Comparison of ENCODE assay signal across 8 cellular contexts in genomic region chr13:97369269-97369893, GRCh38.
DNase-seq lines count a peak whose midpoint lies in the region; ATAC-seq and TF ChIP-seq lines count a peak whose summit lies in the region.

No MANE protein-coding gene starts in this region.

- H3K36me3 ChIP-seq in parathyroid adenoma (ENCODE audit: control insufficient read depth, insufficient read depth, low read length) = no peaks in the 10 kb centered on the region

- H3K4me1 ChIP-seq in parathyroid adenoma = no peaks in the 10 kb centered on the region

- H3K27me3 ChIP-seq in HL-60 (ENCODE audit: insufficient read depth, poor library complexity, severe bottlenecking) (no peaks in the 10 kb centered on the region), parathyroid adenoma (ENCODE audit: control insufficient read depth, insufficient read depth, low read length) (no peaks in the 10 kb centered on the region)

- H3K4me3 ChIP-seq in HL-60 (replicated peaks; ENCODE audit: insufficient read depth, low read length) = 0 out of 2 replicates have a peak overlapping the region, but pooled peaks have one; percentile 0
- H3K4me3 ChIP-seq in choroid plexus epithelial cell (ENCODE audit: low read depth, low read length) = peak overlapping the region; percentile 39
- peak overlapping the region; percentile 46 for H3K4me3 ChIP-seq in parathyroid adenoma (ENCODE audit: low read depth, low read length)

- ATAC-seq in GM21390 (IDR thresholded peaks at IDR 0.05; ENCODE audit: unreplicated experiment) = peak; percentile 70

- TF ChIP-seq CTCF in GM10248 (IDR thresholded peaks at IDR 0.05; ENCODE audit: control extremely low read depth, extremely low read depth, low read depth, missing control alignments) = no peak
- no peak for TF ChIP-seq CTCF in HL-60 (IDR thresholded peaks at IDR 0.05; ENCODE audit: insufficient read depth, low read length)
- no peak for TF ChIP-seq CTCF in choroid plexus epithelial cell (conservative IDR thresholded peaks at IDR 0.05; ENCODE audit: low read depth, low read length)
- no peak for TF ChIP-seq CTCF in parathyroid adenoma (IDR thresholded peaks at IDR 0.05)

- H2AFZ ChIP-seq in parathyroid adenoma = peak overlapping the region; percentile 63

- DNase-seq in GM10248 (ENCODE audit: extremely low spot score) (peak; percentile 30), HL-60 (ENCODE audit: low read depth in 1 of 2, low spot score in 1 of 2) (no peak), choroid plexus epithelial cell (ENCODE audit: low read depth) (peak; percentile 48), mucosa of gallbladder (ENCODE audit: low spot score) (no peak), SKM-1 (lab: John Stamatoyannopoulos, UW; ENCODE audit: unreplicated experiment) (no peak)
- DNase-seq in stimulated activated CD4-positive, alpha-beta T cell treated with anti-CD3 and anti-CD28 coated beads, Interleukin-1b, Interleukin-23, amount 100 ng/mL, for 48 hours = no peak

- POLR2A ChIA-PET in GM10248 (lab: Yijun Ruan, JAX) = no interaction called here

- H3K4me2 ChIP-seq in parathyroid adenoma (ENCODE audit: low read length) = peak overlapping the region; percentile 59

- H3K79me2 ChIP-seq in parathyroid adenoma = no peaks in the 10 kb centered on the region

- CTCF ChIA-PET in GM10248 (lab: Yijun Ruan, JAX) = interaction anchor here (0.9 to 4.2 kb wide), 7 partner anchors 8 to 260 kb away, joined by 3 to 27 read pairs (median 4); no protein-coding TSS in a partner anchor

- H3K9ac ChIP-seq in parathyroid adenoma = no peak overlapping the region

- no peaks in the 10 kb centered on the region for H3K9me3 ChIP-seq in parathyroid adenoma (ENCODE audit: control insufficient read depth, low read length)

- no peak overlapping the region for H3K27ac ChIP-seq in HL-60 (replicated peaks)
- H3K27ac ChIP-seq in parathyroid adenoma = peak overlapping the region; percentile 61

Comparison
In these comparisons a context has a peak if more than half of its experiments do, and no peak if none do; other contexts are left out.
1. DNase-seq: peak in GM10248 (single experiment) and choroid plexus epithelial cell (single experiment); none in HL-60 (0 of 2), stimulated activated CD4-positive, alpha-beta T cell treated with anti-CD3 and anti-CD28 coated beads, Interleukin-1b, Interleukin-23, amount 100 ng/mL, for 48 hours (single experiment), mucosa of gallbladder (single experiment) and SKM-1 (single experiment).
2. Peak in every context shown above with its lines, with median percentiles within 50 percentile points of each other: H3K4me3 ChIP-seq.